1 cellular context compared by ENCODE assay signal in genomic region chr20:53691060-53691810, GRCh38.
TF ChIP-seq lines count a peak whose summit lies in the region.

No MANE protein-coding gene starts in this region.

TF ChIP-seq in HepG2, 621 proteins besides CTCF, POLR2A, EP300 and RAD21:
- TF ChIP-seq ZBTB33 (CRISPR knock-in tag; IDR thresholded peaks at IDR 0.05) (0 out of 2 replicates have a peak, but pooled peaks have one; percentile 30), PRMT3 (CRISPR knock-in tag; IDR thresholded peaks at IDR 0.05; ENCODE audit: borderline replicate concordance, low read depth) (no peak), ZNF770 (CRISPR knock-in tag; IDR thresholded peaks at IDR 0.05) (peak; percentile 80)
